Comparison of ENCODE assay signal across 9 cellular contexts in genomic region chr14:50599700-50600444, GRCh38. TPM values are rescaled to one million over a fixed set of nuclear protein-coding genes. Genes with fewer than 3 reads are reported as not detected.
DNase-seq lines count a peak whose midpoint lies in the region; ATAC-seq, FAIRE-seq and TF ChIP-seq lines count a peak whose summit lies in the region.
"Had no signal": no experiment of that assay in that cellular context is flagged by ENCODE, and none has a peak within 500 bp of the region (broad histone marks: within the 10 kb centered on the region; RNA-seq: fewer than 3 reads in every experiment).

No MANE protein-coding gene starts in this region.

- no peaks in the 10 kb centered on the region for H3K9me3 Mint-ChIP-seq in nephron progenitor cell
- no peaks in the 10 kb centered on the region for H3K9me3 Mint-ChIP-seq in activated naive CD4-positive, alpha-beta T cell treated with anti-CD3 and anti-CD28 coated beads, Interleukin-2, amount 10 ng/mL, durations not matched to agents 7 days and 5 days
- no peaks in the 10 kb centered on the region for H3K9me3 Mint-ChIP-seq in activated CD8-positive, alpha-beta memory T cell treated with anti-CD3 and anti-CD28 coated beads, Interleukin-2, amount 10 ng/mL, durations not matched to agents 7 days and 5 days (ENCODE audit: low read depth)
- H3K9me3 Mint-ChIP-seq: central memory CD8-positive, alpha-beta T cell had no signal

- peak overlapping the region; percentile 31; the same call in 2 of the 3 replicates for H3K4me3 ChIP-seq in A549

- peak overlapping the region; percentile 35 to 74; a peak in 5 of 6 replicates for H3K27ac ChIP-seq in A549
- peak overlapping the region; percentile 77 for H3K27ac ChIP-seq in epithelial cell of prostate

- H3K36me3 Mint-ChIP-seq in nephron progenitor cell (ENCODE audit: low read depth) = no peaks in the 10 kb centered on the region
- H3K36me3 Mint-ChIP-seq in activated naive CD4-positive, alpha-beta T cell treated with anti-CD3 and anti-CD28 coated beads, Interleukin-2, amount 10 ng/mL, durations not matched to agents 7 days and 5 days = no peaks in the 10 kb centered on the region
- H3K36me3 Mint-ChIP-seq in activated CD8-positive, alpha-beta memory T cell treated with anti-CD3 and anti-CD28 coated beads, Interleukin-2, amount 10 ng/mL, durations not matched to agents 7 days and 5 days = no peaks in the 10 kb centered on the region

- ATAC-seq in A549 (peak; percentile 79 to 82; a peak in 4 of 6 replicates), HG02981 (IDR thresholded peaks at IDR 0.05; ENCODE audit: unreplicated experiment) (no peak)
- ATAC-seq in activated CD8-positive, alpha-beta memory T cell treated with anti-CD3 and anti-CD28 coated beads, Interleukin-2, amount 10 ng/mL, durations not matched to agents 7 days and 5 days = no peak

- CTCF ChIA-PET in A549 (lab: Yijun Ruan, JAX) = interaction anchor here (0.6 to 3.4 kb wide), 35 partner anchors 8 to 1838 kb away, joined by 3 to 61 read pairs (median 3); no protein-coding TSS in a partner anchor
- CTCF ChIA-PET in activated naive CD4-positive, alpha-beta T cell treated with anti-CD3 and anti-CD28 coated beads, Interleukin-2, amount 10 ng/mL, durations not matched to agents 7 days and 5 days (lab: Charles Lee) = interaction anchor here (0.6 to 2.8 kb wide), 14 partner anchors 13 to 266 kb away, joined by 3 to 39 read pairs (median 5); partner anchors contain the start of gene ATL1
- CTCF ChIA-PET in activated CD8-positive, alpha-beta memory T cell treated with anti-CD3 and anti-CD28 coated beads, Interleukin-2, amount 10 ng/mL, durations not matched to agents 7 days and 5 days (lab: Charles Lee) = interaction anchor here (0.7 to 4.0 kb wide), 14 partner anchors 20 to 260 kb away, joined by 3 to 17 read pairs (median 4); no protein-coding TSS in a partner anchor

- DNase-seq in A549 (ENCODE audit: low read depth in 1 of 2, low spot score in 1 of 2) = peak; percentile 14 to 62
- peak; percentile 70 for DNase-seq in NCI-H69 (lab: John Stamatoyannopoulos, UW)
- DNase-seq in epithelial cell of prostate (ENCODE audit: low read depth, low spot score) = peak; percentile 67
- no peak for DNase-seq in nephron progenitor cell
- DNase-seq in activated naive CD4-positive, alpha-beta T cell treated with anti-CD3 and anti-CD28 coated beads, Interleukin-2, amount 10 ng/mL, durations not matched to agents 7 days and 5 days = no peak
- no peak for DNase-seq in activated CD8-positive, alpha-beta memory T cell treated with anti-CD3 and anti-CD28 coated beads, Interleukin-2, amount 10 ng/mL, durations not matched to agents 7 days and 5 days

- no peak for TF ChIP-seq EP300 in A549 (IDR thresholded peaks at IDR 0.05)

- peaks cover 20% of the 10 kb centered on the region for H3K4me1 ChIP-seq in A549

- H3K27me3 Mint-ChIP-seq in nephron progenitor cell (ENCODE audit: low read depth, poor library complexity) = peaks cover 3% of the 10 kb centered on the region
- no peaks in the 10 kb centered on the region for H3K27me3 Mint-ChIP-seq in activated naive CD4-positive, alpha-beta T cell treated with anti-CD3 and anti-CD28 coated beads, Interleukin-2, amount 10 ng/mL, durations not matched to agents 7 days and 5 days
- H3K27me3 Mint-ChIP-seq in activated CD8-positive, alpha-beta memory T cell treated with anti-CD3 and anti-CD28 coated beads, Interleukin-2, amount 10 ng/mL, durations not matched to agents 7 days and 5 days = no peaks in the 10 kb centered on the region
- H3K27me3 Mint-ChIP-seq: central memory CD8-positive, alpha-beta T cell had no signal

- peak overlapping the region; percentile 72 for H3K4me2 ChIP-seq in A549

- TF ChIP-seq CTCF in A549 (IDR thresholded peaks at IDR 0.05) (peak; percentile 85), GM12874 (IDR thresholded peaks at IDR 0.05; ENCODE audit: insufficient read depth, low read depth, low read length) (peak; percentile 35; the same call in 1 of the 2 replicates), nephron progenitor cell (IDR thresholded peaks at IDR 0.05) (peak; percentile 29)

- TF ChIP-seq RAD21 in A549 (conservative IDR thresholded peaks at IDR 0.05 in 1 of 2, IDR thresholded peaks at IDR 0.05 in 1 of 2) = peak; percentile 78 to 79

- 4% methylated on average over 4 of the region's 4 CpGs for WGBS in A549 (ENCODE audit: missing lambda C conversion rate)

- POLR2A ChIA-PET in A549 (lab: Yijun Ruan, JAX) = interaction anchor here (1.6 to 1.9 kb wide), 2 partner anchors 40 to 68 kb away, joined by 5 to 15 read pairs; partner anchors contain the start of genes ATL1 and SAV1

- H3K27ac Mint-ChIP-seq in nephron progenitor cell = no peak overlapping the region
- H3K27ac Mint-ChIP-seq in activated naive CD4-positive, alpha-beta T cell treated with anti-CD3 and anti-CD28 coated beads, Interleukin-2, amount 10 ng/mL, durations not matched to agents 7 days and 5 days = no peak overlapping the region
- no peak overlapping the region for H3K27ac Mint-ChIP-seq in activated CD8-positive, alpha-beta memory T cell treated with anti-CD3 and anti-CD28 coated beads, Interleukin-2, amount 10 ng/mL, durations not matched to agents 7 days and 5 days

- H3K9me3 ChIP-seq in A549 = no peaks in the 10 kb centered on the region

- H3K4me3 Mint-ChIP-seq in nephron progenitor cell = no peak overlapping the region
- H3K4me3 Mint-ChIP-seq in activated naive CD4-positive, alpha-beta T cell treated with anti-CD3 and anti-CD28 coated beads, Interleukin-2, amount 10 ng/mL, durations not matched to agents 7 days and 5 days = no peak overlapping the region
- H3K4me3 Mint-ChIP-seq in activated CD8-positive, alpha-beta memory T cell treated with anti-CD3 and anti-CD28 coated beads, Interleukin-2, amount 10 ng/mL, durations not matched to agents 7 days and 5 days = no peak overlapping the region
- H3K4me3 Mint-ChIP-seq: central memory CD8-positive, alpha-beta T cell had no signal

- peaks cover 35% of the 10 kb centered on the region for H3K4me1 Mint-ChIP-seq in nephron progenitor cell
- H3K4me1 Mint-ChIP-seq in activated naive CD4-positive, alpha-beta T cell treated with anti-CD3 and anti-CD28 coated beads, Interleukin-2, amount 10 ng/mL, durations not matched to agents 7 days and 5 days = no peaks in the 10 kb centered on the region
- peaks cover 3% of the 10 kb centered on the region for H3K4me1 Mint-ChIP-seq in activated CD8-positive, alpha-beta memory T cell treated with anti-CD3 and anti-CD28 coated beads, Interleukin-2, amount 10 ng/mL, durations not matched to agents 7 days and 5 days
- H3K4me1 Mint-ChIP-seq: central memory CD8-positive, alpha-beta T cell had no signal

- peak; percentile 92 for FAIRE-seq in A549 (lab: Jason Lieb, UNC)

- TF ChIP-seq POLR2A in A549 (IDR thresholded peaks at IDR 0.05; ENCODE audit: low read length) = no peak

TF ChIP-seq in A549, 52 proteins besides CTCF, POLR2A, EP300 and RAD21:
- TF ChIP-seq SMC3 (IDR thresholded peaks at IDR 0.05) (peak; percentile 70), TFCP2L1 (CRISPR knock-in tag; IDR thresholded peaks at IDR 0.05) (no peak), MAFK (IDR thresholded peaks at IDR 0.05; ENCODE audit: partially characterized antibody) (peak; percentile 4)

RNA-seq across cellular contexts. Expression of gene ATL1, which starts 39.9 kb away (rescaled TPM):
- polyA plus RNA-seq in A549 (2011; rRNA removed) = 4.4 and 4.7 TPM in 2 replicates
- polyA plus RNA-seq in A549 (2012; cell fraction: cytosol; rRNA removed) = 0.90 and 1.3 TPM in 2 replicates
- 0.50 and 1.1 TPM in 2 replicates for polyA plus RNA-seq in A549 (2012; cell fraction: nucleus; rRNA removed)
- 4.2 to 6.6 TPM (median 5.1 TPM) in 3 replicates for polyA plus RNA-seq in A549 (2017; fragmentation: RNase III; extraction: RNeasy Plus Mini Kit Qiagen cat#74134 plus additional on column Dnase treatment)
- 3.3 and 4.2 TPM in 2 replicates for polyA minus RNA-seq in A549 (2011; rRNA and poly(A)+ RNA removed)
- total RNA-seq in activated CD8-positive, alpha-beta memory T cell treated with anti-CD3 and anti-CD28 coated beads, Interleukin-2, amount 10 ng/mL, durations not matched to agents 7 days and 5 days = 1 to 10 TPM; 1.3 to 2.2 TPM

Comparison
In these comparisons a context has a peak if more than half of its experiments do, and no peak if none do; other contexts are left out.
1. ATAC-seq: peak in A549 (2 of 2); none in HG02981 (single experiment) and activated CD8-positive, alpha-beta memory T cell treated with anti-CD3 and anti-CD28 coated beads, Interleukin-2, amount 10 ng/mL, durations not matched to agents 7 days and 5 days (single experiment).
2. DNase-seq: peak in A549 (2 of 2), NCI-H69 (single experiment) and epithelial cell of prostate (single experiment); none in nephron progenitor cell (single experiment), activated naive CD4-positive, alpha-beta T cell treated with anti-CD3 and anti-CD28 coated beads, Interleukin-2, amount 10 ng/mL, durations not matched to agents 7 days and 5 days (single experiment) and activated CD8-positive, alpha-beta memory T cell treated with anti-CD3 and anti-CD28 coated beads, Interleukin-2, amount 10 ng/mL, durations not matched to agents 7 days and 5 days (single experiment).
3. CTCF ChIP-seq: peak in every context shown above with its lines; median percentile 85 in A549; 35 in GM12874; 29 in nephron progenitor cell.